24 cellular contexts compared by ENCODE assay signal in the genomic region with DNA sequence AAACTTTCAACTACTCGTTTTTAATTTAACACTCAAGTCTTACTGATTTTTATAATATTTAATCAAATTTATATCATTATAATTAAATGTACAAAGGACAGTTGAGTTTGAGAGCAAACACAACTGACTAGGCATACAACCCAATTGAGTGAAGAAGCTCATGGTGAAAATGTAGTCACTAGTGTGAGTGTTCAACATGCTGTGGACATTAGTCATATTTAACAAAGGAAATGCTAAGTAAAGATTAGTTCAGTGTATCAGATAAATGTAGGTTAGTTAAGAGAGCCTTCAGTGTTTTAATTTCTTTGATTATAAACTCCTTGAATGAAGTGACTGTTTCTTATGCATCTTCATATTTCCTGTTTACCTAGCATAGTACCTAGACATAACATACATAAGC.
"Had no signal": no experiment of that assay in that cellular context is flagged by ENCODE, and none has a peak within 500 bp of the region (broad histone marks: within the 10 kb centered on the region; RNA-seq: fewer than 3 reads in every experiment).

No MANE protein-coding gene starts in this region.

- H3K4me1 ChIP-seq: testis, transverse colon had no signal

- H3K36me3 ChIP-seq: neutrophil, right lobe of liver, transverse colon had no signal

- H3K4me3 Mint-ChIP-seq: activated CD4-positive, alpha-beta memory T cell treated with anti-CD3 and anti-CD28 coated beads, Interleukin-2, amount 10 ng/mL, durations not matched to agents 7 days and 5 days; activated CD4-positive, alpha-beta T cell treated with anti-CD3 and anti-CD28 coated beads, Interleukin-2, amount 10 ng/mL, durations not matched to agents 7 days and 5 days; activated T-cell treated with anti-CD3 and anti-CD28 coated beads, Interleukin-2, amount 50 U/mL, for 4 hours; activated T-helper 17 cell treated with anti-CD3 and anti-CD28 coated beads, Interleukin-2, amount 50 U/mL, for 72 hours; brain; mesothelial cell of epicardium; naive B cell; nephron progenitor cell; WTC11 had no signal

- FAIRE-seq: endothelial cell of umbilical vein, urothelium cell line had no signal

- H3K36me3 Mint-ChIP-seq: activated naive CD4-positive, alpha-beta T cell treated with anti-CD3 and anti-CD28 coated beads, Interleukin-2, amount 50 U/mL, for 72 hours; brain; naive B cell had no signal

- H3K27me3 ChIP-seq: neutrophil, right lobe of liver, testis, transverse colon had no signal

- H3K9me3 Mint-ChIP-seq: activated CD4-positive, alpha-beta memory T cell treated with anti-CD3 and anti-CD28 coated beads, Interleukin-2, amount 10 ng/mL, durations not matched to agents 7 days and 5 days; activated CD4-positive, alpha-beta T cell treated with anti-CD3 and anti-CD28 coated beads, Interleukin-2, amount 10 ng/mL, durations not matched to agents 7 days and 5 days; brain; nephron progenitor cell had no signal

- H3K27ac Mint-ChIP-seq: activated CD4-positive, alpha-beta memory T cell treated with anti-CD3 and anti-CD28 coated beads, Interleukin-2, amount 10 ng/mL, durations not matched to agents 7 days and 5 days; activated CD4-positive, alpha-beta T cell treated with anti-CD3 and anti-CD28 coated beads, Interleukin-2, amount 10 ng/mL, durations not matched to agents 7 days and 5 days; activated naive CD4-positive, alpha-beta T cell treated with anti-CD3 and anti-CD28 coated beads, Interleukin-2, amount 50 U/mL, for 72 hours; activated T-helper 17 cell treated with anti-CD3 and anti-CD28 coated beads, Interleukin-2, amount 50 U/mL, for 72 hours; brain; mesothelial cell of epicardium; naive B cell; nephron progenitor cell; WTC11 had no signal

- H3K4me3 ChIP-seq: right lobe of liver, testis, transverse colon had no signal

- H3K9me3 ChIP-seq: neutrophil, right lobe of liver, testis, transverse colon had no signal

- H3K27me3 Mint-ChIP-seq: activated CD4-positive, alpha-beta memory T cell treated with anti-CD3 and anti-CD28 coated beads, Interleukin-2, amount 10 ng/mL, durations not matched to agents 7 days and 5 days; activated CD4-positive, alpha-beta T cell treated with anti-CD3 and anti-CD28 coated beads, Interleukin-2, amount 10 ng/mL, durations not matched to agents 7 days and 5 days; activated T-helper 17 cell treated with anti-CD3 and anti-CD28 coated beads, Interleukin-2, amount 50 U/mL, for 72 hours; brain; naive B cell had no signal

- H3K4me1 Mint-ChIP-seq: activated CD4-positive, alpha-beta memory T cell treated with anti-CD3 and anti-CD28 coated beads, Interleukin-2, amount 10 ng/mL, durations not matched to agents 7 days and 5 days; activated CD4-positive, alpha-beta T cell treated with anti-CD3 and anti-CD28 coated beads, Interleukin-2, amount 10 ng/mL, durations not matched to agents 7 days and 5 days; activated T-helper 17 cell treated with anti-CD3 and anti-CD28 coated beads, Interleukin-2, amount 50 U/mL, for 72 hours; brain; naive B cell; nephron progenitor cell had no signal

- H3K27ac ChIP-seq: neutrophil, right lobe of liver, testis, transverse colon had no signal

- ATAC-seq: activated naive CD4-positive, alpha-beta T cell treated with anti-CD3 and anti-CD28 coated beads, Interleukin-2, amount 50 U/mL, for 72 hours; activated T-cell treated with anti-CD3 and anti-CD28 coated beads, Interleukin-2, amount 50 U/mL, for 4 hours; activated T-helper 17 cell treated with anti-CD3 and anti-CD28 coated beads, Interleukin-2, amount 50 U/mL, for 72 hours; esophagus mucosa; right lobe of liver; stimulated activated naive CD8-positive, alpha-beta T cell treated with anti-CD3 and anti-CD28 coated beads, Interleukin-15, Interleukin-2, amounts not matched to agents 100 U/mL and 50 U/mL, for 24 hours; WTC11 had no signal

- DNase-seq: activated CD4-positive, alpha-beta memory T cell treated with anti-CD3 and anti-CD28 coated beads, Interleukin-2, amount 10 ng/mL, durations not matched to agents 7 days and 5 days; activated CD4-positive, alpha-beta T cell treated with anti-CD3 and anti-CD28 coated beads for 1 hour; activated CD4-positive, alpha-beta T cell treated with anti-CD3 and anti-CD28 coated beads, Interleukin-2, amount 10 ng/mL, durations not matched to agents 7 days and 5 days; activated T-cell treated with anti-CD3 and anti-CD28 coated beads, Interleukin-2, amount 50 U/mL, for 4 hours; anterior cingulate cortex; central memory CD4-positive, alpha-beta T cell; islet precursor cell; naive B cell; nephron progenitor cell; right lobe of liver; stimulated activated CD4-positive, alpha-beta T cell treated with anti-CD3 and anti-CD28 coated beads, Interleukin-2, amount 100 ng/mL, for 48 hours; stimulated activated naive CD8-positive, alpha-beta T cell treated with anti-CD3 and anti-CD28 coated beads, Interleukin-15, Interleukin-2, amounts not matched to agents 100 U/mL and 50 U/mL, for 24 hours; T-helper 2 cell; testis; transverse colon had no signal
